20 cellular contexts compared by ENCODE assay signal in genomic region chrX:42524374-42524773, GRCh38.
A peak's percentile ranks its signal among the peaks of the same experiment; 100 is the strongest.
DNase-seq lines count a peak whose midpoint lies in the region; ATAC-seq, FAIRE-seq and TF ChIP-seq lines count a peak whose summit lies in the region.
"Had no signal": no experiment of that assay in that cellular context is flagged by ENCODE, and none has a peak within 500 bp of the region (broad histone marks: within the 10 kb centered on the region; RNA-seq: fewer than 3 reads in every experiment).

No MANE protein-coding gene starts in this region.

- H3K4me1 Mint-ChIP-seq in astrocyte (ENCODE audit: low read depth, unreplicated experiment), result peaks cover 18% of the 10 kb centered on the region
- H3K4me1 Mint-ChIP-seq: stimulated activated naive B cell treated with anti-CD40 and anti-IgM and Interleukin-4, amounts not matched to agents 10 μg/mL and 1 μg/mL and 100 μg/mL, for 72 hours had no signal

- H2AFZ ChIP-seq in astrocyte (ENCODE audit: low read depth, low read length), result no peak overlapping the region

- peak overlapping the region; percentile 63 for H3K9ac ChIP-seq in astrocyte (ENCODE audit: low read length)

- no peaks in the 10 kb centered on the region for H3K36me3 Mint-ChIP-seq in astrocyte (ENCODE audit: low read depth, unreplicated experiment)
- H3K36me3 Mint-ChIP-seq: CD8-positive, alpha-beta T cell; memory B cell; stimulated activated naive B cell treated with anti-CD40 and anti-IgM and Interleukin-4, amounts not matched to agents 10 μg/mL and 1 μg/mL and 100 μg/mL, for 72 hours had no signal

- intact Hi-C loops in heart left ventricle (cut with DNase I), result no loop called here

- in situ Hi-C loops in ACHN (cut with HindIII; ENCODE audit: low pct_ligation_motif_present, low pct_unique_long_range_greater_than_20kb, low sequenced_read_pairs), result no loop called here

- H3K79me2 ChIP-seq in astrocyte (ENCODE audit: insufficient read depth, low read length), result no peaks in the 10 kb centered on the region

- no peak overlapping the region for H3K4me3 ChIP-seq in astrocyte (ENCODE audit: insufficient read depth, low read depth, low read length)
- H3K4me3 ChIP-seq in heart left ventricle, result no peak overlapping the region
- H3K4me3 ChIP-seq: ascending aorta, psoas muscle, SK-N-MC, transverse colon had no signal

- peak overlapping the region; percentile 66 for H3K4me2 ChIP-seq in astrocyte (ENCODE audit: low read length)

- FAIRE-seq in astrocyte (lab: Jason Lieb, UNC), result peak; percentile 100
- FAIRE-seq: endothelial cell of umbilical vein had no signal

- 48 to 80% (median 56%) methylated on average over 1 of the region's 1 CpG for WGBS in heart left ventricle, 4 donors

- TF ChIP-seq POLR2A in heart left ventricle (IDR thresholded peaks at IDR 0.05), result no peak

- H3K27ac ChIP-seq in astrocyte (ENCODE audit: low read depth, low read length), result peak overlapping the region; percentile 90
- H3K27ac ChIP-seq in heart left ventricle, result no peak overlapping the region
- H3K27ac ChIP-seq: ascending aorta, psoas muscle, SK-N-MC, transverse colon had no signal

- TF ChIP-seq CTCF in astrocyte (IDR thresholded peaks at IDR 0.05; ENCODE audit: insufficient read depth, low read depth, low read length) (no peak), heart left ventricle (IDR thresholded peaks at IDR 0.05) (no peak)

- H3K36me3 ChIP-seq in astrocyte (ENCODE audit: insufficient read depth, low read length), result no peaks in the 10 kb centered on the region
- H3K36me3 ChIP-seq in heart left ventricle, result no peaks in the 10 kb centered on the region
- H3K36me3 ChIP-seq: ascending aorta, transverse colon had no signal

- peak overlapping the region; percentile 87 for H3K27ac Mint-ChIP-seq in astrocyte (ENCODE audit: unreplicated experiment)
- H3K27ac Mint-ChIP-seq: CD8-positive, alpha-beta T cell; memory B cell; natural killer cell treated with Interleukin-12 subunit alpha and Interleukin-12 subunit beta and Interleukin-15 and Interleukin-18, amount 100 ng/mL, for 72 hours; stimulated activated naive B cell treated with anti-CD40 and anti-IgM and Interleukin-4, amounts not matched to agents 10 μg/mL and 1 μg/mL and 100 μg/mL, for 72 hours had no signal

- H3K9me3 Mint-ChIP-seq in astrocyte (ENCODE audit: unreplicated experiment), result no peaks in the 10 kb centered on the region
- H3K9me3 Mint-ChIP-seq: natural killer cell treated with Interleukin-12 subunit alpha and Interleukin-12 subunit beta and Interleukin-15 and Interleukin-18, amount 100 ng/mL, for 72 hours; stimulated activated naive B cell treated with anti-CD40 and anti-IgM and Interleukin-4, amounts not matched to agents 10 μg/mL and 1 μg/mL and 100 μg/mL, for 72 hours had no signal

- H3K4me1 ChIP-seq in astrocyte (ENCODE audit: insufficient read depth, low read length) (peaks cover 17% of the 10 kb centered on the region), heart left ventricle (no peaks in the 10 kb centered on the region)
- H3K4me1 ChIP-seq: ascending aorta, psoas muscle, transverse colon had no signal

- DNase-seq in ACHN (peak; percentile 67), HK-2 (ENCODE audit: unreplicated experiment) (peak; percentile 27), astrocyte (ENCODE audit: low read depth) (peak; percentile 82), iris pigment epithelial cell (ENCODE audit: low read depth) (peak; percentile 61), retina (no peak), heart left ventricle (no peak), DMS 273 (lab: John Stamatoyannopoulos, UW; ENCODE audit: unreplicated experiment) (no peak)
- DNase-seq in activated naive CD4-positive, alpha-beta T cell (lab: John Stamatoyannopoulos, UW), result no peak
- DNase-seq: activated CD4-positive, alpha-beta T cell treated with anti-CD3 and anti-CD28 coated beads, Interleukin-2, amount 50 U/mL, for 1 hour; CD8-positive, alpha-beta T cell; glutamatergic neuron; OCI-M1; psoas muscle; stimulated activated naive B cell treated with anti-CD40 and anti-IgM and Interleukin-4, amounts not matched to agents 10 μg/mL and 1 μg/mL and 100 μg/mL, for 72 hours; transverse colon had no signal

- H3K9me3 ChIP-seq in astrocyte (ENCODE audit: insufficient read depth, low read depth, low read length), result no peaks in the 10 kb centered on the region
- H3K9me3 ChIP-seq in heart left ventricle, result peaks cover 0 to 3% (median 0%) of the 10 kb centered on the region in 12 donors
- H3K9me3 ChIP-seq: ascending aorta, transverse colon had no signal

- no peaks in the 10 kb centered on the region for H4K20me1 ChIP-seq in astrocyte (ENCODE audit: insufficient read depth, low read length)

- H3K27me3 Mint-ChIP-seq in astrocyte (ENCODE audit: low read depth, unreplicated experiment), result no peaks in the 10 kb centered on the region
- H3K27me3 Mint-ChIP-seq: memory B cell; stimulated activated naive B cell treated with anti-CD40 and anti-IgM and Interleukin-4, amounts not matched to agents 10 μg/mL and 1 μg/mL and 100 μg/mL, for 72 hours had no signal

- ATAC-seq in heart left ventricle, result no peak
- ATAC-seq: CD8-positive, alpha-beta T cell; natural killer cell treated with Interleukin-12 subunit alpha and Interleukin-12 subunit beta and Interleukin-15 and Interleukin-18, amount 100 ng/mL, for 72 hours; psoas muscle; stimulated activated naive B cell treated with anti-CD40 and anti-IgM and Interleukin-4, amounts not matched to agents 10 μg/mL and 1 μg/mL and 100 μg/mL, for 72 hours had no signal

- no peak overlapping the region for H3K4me3 Mint-ChIP-seq in astrocyte (ENCODE audit: unreplicated experiment)
- H3K4me3 Mint-ChIP-seq: CD8-positive, alpha-beta T cell; memory B cell; natural killer cell treated with Interleukin-12 subunit alpha and Interleukin-12 subunit beta and Interleukin-15 and Interleukin-18, amount 100 ng/mL, for 72 hours; stimulated activated naive B cell treated with anti-CD40 and anti-IgM and Interleukin-4, amounts not matched to agents 10 μg/mL and 1 μg/mL and 100 μg/mL, for 72 hours had no signal

- H3K27me3 ChIP-seq in astrocyte (ENCODE audit: insufficient read depth, low read length), result no peaks in the 10 kb centered on the region
- peaks cover 0 to 4% (median 0%) of the 10 kb centered on the region in 9 donors for H3K27me3 ChIP-seq in heart left ventricle
- H3K27me3 ChIP-seq: ascending aorta, transverse colon had no signal

Comparison
In these comparisons a context has a peak if more than half of its experiments do, and no peak if none do; other contexts are left out.
1. DNase-seq: peak in ACHN (single experiment), HK-2 (single experiment), astrocyte (single experiment) and iris pigment epithelial cell (single experiment); none in retina (single experiment), activated naive CD4-positive, alpha-beta T cell (0 of 4), heart left ventricle (0 of 5) and DMS 273 (single experiment).